In the genomic region with DNA sequence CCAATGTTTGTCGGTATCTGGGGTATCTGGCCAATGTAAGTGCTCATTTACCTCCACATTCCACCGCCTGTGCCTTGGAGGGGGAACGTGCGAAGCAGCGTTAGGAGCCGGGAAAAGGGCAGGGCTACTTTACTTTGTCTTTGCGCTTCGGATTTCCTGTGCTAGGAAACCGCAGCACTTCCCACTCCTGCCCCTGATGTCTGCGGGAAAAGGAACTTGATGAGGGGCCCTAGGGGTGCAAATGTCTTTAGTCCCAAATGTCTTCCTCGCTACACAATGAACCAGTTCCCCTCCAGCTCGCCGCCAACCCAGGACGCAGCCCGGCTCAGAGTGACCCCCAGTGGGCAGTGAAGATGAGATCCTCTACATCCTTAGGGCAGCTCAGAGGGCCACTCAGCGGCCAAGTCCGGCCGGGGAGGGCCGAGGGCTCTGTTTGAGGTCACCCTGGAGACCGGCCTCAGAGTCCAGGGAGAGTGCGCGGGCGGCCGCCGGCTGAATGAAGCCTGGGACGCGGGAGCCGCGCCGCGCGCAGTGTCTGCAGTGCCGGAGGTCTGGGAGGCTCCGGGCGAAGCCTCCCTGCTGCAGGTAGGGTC, we compare ENCODE assay signal across 9 cellular contexts. TPM values are rescaled to one million over a fixed set of nuclear protein-coding genes. Genes with fewer than 3 reads are reported as not detected.
DNase-seq lines count a peak whose midpoint lies in the region; ATAC-seq and TF ChIP-seq lines count a peak whose summit lies in the region.
"Had no signal": no experiment of that assay in that cellular context is flagged by ENCODE, and none has a peak within 500 bp of the region (broad histone marks: within the 10 kb centered on the region; RNA-seq: fewer than 3 reads in every experiment).

A gene with protein sequence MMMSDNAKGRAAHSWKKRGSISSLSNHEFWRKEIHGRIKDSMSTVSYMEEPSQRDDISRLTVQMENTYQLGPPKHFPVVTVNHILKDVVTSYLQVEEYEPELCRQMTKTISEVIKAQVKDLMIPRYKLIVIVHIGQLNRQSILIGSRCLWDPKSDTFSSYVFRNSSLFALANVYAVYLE (plus strand): TSS at position 460 of the 593 bp plus-strand sequence. CDS start 2,200 bp downstream, outside the sequence.

- H3K36me3 Mint-ChIP-seq in stimulated activated effector memory CD8-positive, alpha-beta T cell treated with anti-CD3 and anti-CD28 coated beads, Interleukin-12 subunit alpha, Interleukin-12 subunit beta, amount 100 ng/mL, for 72 hours: no peaks in the 10 kb centered on the region

- CTCF ChIA-PET in GM10248 (lab: Yijun Ruan, JAX): interaction anchor here (0.7 to 2.1 kb wide), 3 partner anchors 11 to 58 kb away, joined by 3 to 10 read pairs (median 4); no protein-coding TSS in a partner anchor

- POLR2A ChIA-PET in GM10248 (lab: Yijun Ruan, JAX): no interaction called here

- ATAC-seq in stimulated activated effector memory CD8-positive, alpha-beta T cell treated with anti-CD3 and anti-CD28 coated beads, Interleukin-12 subunit alpha, Interleukin-12 subunit beta, amount 100 ng/mL, for 72 hours: peak; percentile 57
- no peak for ATAC-seq in HG02840 (IDR thresholded peaks at IDR 0.05; ENCODE audit: low FRiP score, unreplicated experiment)

- H3K4me1 ChIP-seq in MM.1S (ENCODE audit: low read length): peaks cover 12% of the 10 kb centered on the region
- no peaks in the 10 kb centered on the region for H3K4me1 ChIP-seq in colonic mucosa

- no peaks in the 10 kb centered on the region for H4K20me1 ChIP-seq in MM.1S (ENCODE audit: insufficient read depth, low read length)

- H3K36me3 ChIP-seq in MM.1S (replicated peaks; ENCODE audit: insufficient read depth, low read length) (no peaks in the 10 kb centered on the region), colonic mucosa (no peaks in the 10 kb centered on the region)

- H3K9me3 ChIP-seq in MM.1S (replicated peaks; ENCODE audit: insufficient read depth, low read length) (no peaks in the 10 kb centered on the region), colonic mucosa (no peaks in the 10 kb centered on the region)

- TF ChIP-seq CTCF in GM10248 (IDR thresholded peaks at IDR 0.05; ENCODE audit: control extremely low read depth, extremely low read depth, low read depth, missing control alignments): peak; percentile 9
- no peak for TF ChIP-seq CTCF in MM.1S (IDR thresholded peaks at IDR 0.05; ENCODE audit: low read length)
- no peak for TF ChIP-seq CTCF in colonic mucosa (IDR thresholded peaks at IDR 0.05)

- no peaks in the 10 kb centered on the region for H3K79me2 ChIP-seq in MM.1S (ENCODE audit: low read length)

- H3K27ac ChIP-seq in MM.1S (ENCODE audit: low read length) (no peak within 1 kb of the TSS), colonic mucosa (no peak within 1 kb of the TSS)
- H3K27ac ChIP-seq: KMS-11 had no signal

- no peaks in the 10 kb centered on the region for H3K9me2 ChIP-seq in MM.1S (replicated peaks; ENCODE audit: insufficient read depth, low read length)

- H3K27me3 ChIP-seq in MM.1S (replicated peaks; ENCODE audit: insufficient read depth, low read length) (no peaks in the 10 kb centered on the region), colonic mucosa (no peaks in the 10 kb centered on the region)

- peak within 1 kb of the TSS; percentile 20; the same call in 1 of the 2 replicates for H3K4me2 ChIP-seq in MM.1S (ENCODE audit: low read depth, low read length)
- H3K4me2 ChIP-seq: KMS-11 had no signal

- no peak within 1 kb of the TSS for H2AFZ ChIP-seq in MM.1S (ENCODE audit: low read length)

- H3K9me3 Mint-ChIP-seq in stimulated activated effector memory CD8-positive, alpha-beta T cell treated with anti-CD3 and anti-CD28 coated beads, Interleukin-12 subunit alpha, Interleukin-12 subunit beta, amount 100 ng/mL, for 72 hours: no peaks in the 10 kb centered on the region

- peaks cover 14% of the 10 kb centered on the region for H3K4me1 Mint-ChIP-seq in stimulated activated effector memory CD8-positive, alpha-beta T cell treated with anti-CD3 and anti-CD28 coated beads, Interleukin-12 subunit alpha, Interleukin-12 subunit beta, amount 100 ng/mL, for 72 hours

- H3F3A ChIP-seq in MM.1S (ENCODE audit: insufficient read depth, low read length): peaks cover 6% of the 10 kb centered on the region; the same call in 1 of the 2 replicates

- DNase-seq in GM10248 (ENCODE audit: extremely low spot score) (peak; percentile 17), MM.1S (no peak), colonic mucosa (peak; percentile 41), kidney tubule cell (ENCODE audit: low spot score) (peak; percentile 45), COLO668 (lab: John Stamatoyannopoulos, UW; ENCODE audit: unreplicated experiment) (no peak), DMS153 (lab: John Stamatoyannopoulos, UW) (no peak)
- DNase-seq in stimulated activated effector memory CD8-positive, alpha-beta T cell treated with anti-CD3 and anti-CD28 coated beads, Interleukin-12 subunit alpha, Interleukin-12 subunit beta, amount 100 ng/mL, for 72 hours (ENCODE audit: low spot score in 2 of 2): no peak

- H3K27ac Mint-ChIP-seq in stimulated activated effector memory CD8-positive, alpha-beta T cell treated with anti-CD3 and anti-CD28 coated beads, Interleukin-12 subunit alpha, Interleukin-12 subunit beta, amount 100 ng/mL, for 72 hours: no peak within 1 kb of the TSS

- intact Hi-C loops in colonic mucosa (cut with DNase I): no loop called here

- H3K9ac ChIP-seq in MM.1S (ENCODE audit: low read length): no peak within 1 kb of the TSS
- H3K9ac ChIP-seq in colonic mucosa (ENCODE audit: low read depth in 2 of 2, low read length in 2 of 2): no peak within 1 kb of the TSS
- H3K9ac ChIP-seq: KMS-11 had no signal

- H3K4me3 ChIP-seq in MM.1S (ENCODE audit: low read length): peak within 1 kb of the TSS; percentile 13; the same call in 1 of the 2 replicates
- peak within 1 kb of the TSS; percentile 33 for H3K4me3 ChIP-seq in colonic mucosa

- H3K4me3 Mint-ChIP-seq in stimulated activated effector memory CD8-positive, alpha-beta T cell treated with anti-CD3 and anti-CD28 coated beads, Interleukin-12 subunit alpha, Interleukin-12 subunit beta, amount 100 ng/mL, for 72 hours: peak within 1 kb of the TSS; percentile 7

RNA-seq across cellular contexts. Expression of the gene that starts here (rescaled TPM):
- total RNA-seq in colonic mucosa: under 1 TPM in 1 of 2 donors, not detected in 1; 0.72 TPM

Comparison
In these comparisons a context has a peak if more than half of its experiments do, and no peak if none do; other contexts are left out.
1. Peak in DNase-seq and H3K4me3 ChIP-seq in colonic mucosa; RNA of the gene not detected or under 1 TPM.
2. DNase-seq: peak in GM10248 (single experiment) and kidney tubule cell (single experiment); none in MM.1S (single experiment), stimulated activated effector memory CD8-positive, alpha-beta T cell treated with anti-CD3 and anti-CD28 coated beads, Interleukin-12 subunit alpha, Interleukin-12 subunit beta, amount 100 ng/mL, for 72 hours (0 of 2), COLO668 (single experiment) and DMS153 (single experiment).